20 cellular contexts compared by ENCODE assay signal in genomic region chr17:78101112-78101511, GRCh38. TPM values are rescaled to one million over a fixed set of nuclear protein-coding genes. Genes with fewer than 3 reads are reported as not detected.
A peak's percentile ranks its signal among the peaks of the same experiment; 100 is the strongest.
DNase-seq lines count a peak whose midpoint lies in the region; ATAC-seq, FAIRE-seq and TF ChIP-seq lines count a peak whose summit lies in the region.
"Had no signal": no experiment of that assay in that cellular context is flagged by ENCODE, and none has a peak within 500 bp of the region (broad histone marks: within the 10 kb centered on the region; RNA-seq: fewer than 3 reads in every experiment).

No MANE protein-coding gene starts in this region.

- H3F3A ChIP-seq in neural progenitor cell (ENCODE audit: low read depth) = no peaks in the 10 kb centered on the region

- H3K27ac Mint-ChIP-seq in stimulated activated naive CD8-positive, alpha-beta T cell treated with anti-CD3 and anti-CD28 coated beads, Interleukin-15, Interleukin-2, amounts not matched to agents 100 ng/mL and 50 ng/mL, for 24 hours = peak overlapping the region; percentile 36
- H3K27ac Mint-ChIP-seq in activated T-helper 17 cell treated with anti-CD3 and anti-CD28 coated beads, Interleukin-2, amount 50 U/mL, for 72 hours = peak overlapping the region; percentile 64
- H3K27ac Mint-ChIP-seq in neural progenitor cell = peak overlapping the region; percentile 54
- H3K27ac Mint-ChIP-seq: HFFc6 had no signal

- TF ChIP-seq CTCF in neural progenitor cell (IDR thresholded peaks at IDR 0.05) = no peak

- H3K27me3 ChIP-seq in neural progenitor cell = no peaks in the 10 kb centered on the region

- FAIRE-seq in urothelium cell line (lab: Jason Lieb, UNC) = no peak

- no peak for ATAC-seq in stimulated activated naive CD8-positive, alpha-beta T cell treated with anti-CD3 and anti-CD28 coated beads, Interleukin-15, Interleukin-2, amounts not matched to agents 100 U/mL and 50 U/mL, for 24 hours
- ATAC-seq in activated T-helper 17 cell treated with anti-CD3 and anti-CD28 coated beads, Interleukin-2, amount 50 U/mL, for 72 hours (replicated peaks) = no peak

- H3K79me2 ChIP-seq in neural progenitor cell (ENCODE audit: low read depth) = no peaks in the 10 kb centered on the region

- H3K27ac ChIP-seq in neural progenitor cell = no peak overlapping the region

- peaks cover 47% of the 10 kb centered on the region for H3K36me3 Mint-ChIP-seq in stimulated activated naive CD8-positive, alpha-beta T cell treated with anti-CD3 and anti-CD28 coated beads, Interleukin-15, Interleukin-2, amounts not matched to agents 100 ng/mL and 50 ng/mL, for 24 hours (ENCODE audit: low read depth)
- H3K36me3 Mint-ChIP-seq in activated T-helper 17 cell treated with anti-CD3 and anti-CD28 coated beads, Interleukin-2, amount 50 U/mL, for 72 hours (ENCODE audit: low read depth) = peaks cover 75% of the 10 kb centered on the region
- peaks cover 60% of the 10 kb centered on the region for H3K36me3 Mint-ChIP-seq in neural progenitor cell

- H3K9ac ChIP-seq in neural progenitor cell = no peak overlapping the region

- no peaks in the 10 kb centered on the region for H3K4me1 Mint-ChIP-seq in stimulated activated naive CD8-positive, alpha-beta T cell treated with anti-CD3 and anti-CD28 coated beads, Interleukin-15, Interleukin-2, amounts not matched to agents 100 ng/mL and 50 ng/mL, for 24 hours (ENCODE audit: low read depth)
- no peaks in the 10 kb centered on the region for H3K4me1 Mint-ChIP-seq in activated T-helper 17 cell treated with anti-CD3 and anti-CD28 coated beads, Interleukin-2, amount 50 U/mL, for 72 hours
- H3K4me1 Mint-ChIP-seq in neural progenitor cell = peaks cover 3% of the 10 kb centered on the region

- H3K9me3 ChIP-seq in neural progenitor cell (ENCODE audit: low read depth) = no peaks in the 10 kb centered on the region

- H3K4me2 ChIP-seq in neural progenitor cell = no peak overlapping the region

- H3K4me3 ChIP-seq in neural progenitor cell = no peak overlapping the region

- no peak for DNase-seq in stimulated activated naive CD8-positive, alpha-beta T cell treated with anti-CD3 and anti-CD28 coated beads, Interleukin-15, Interleukin-2, amounts not matched to agents 100 U/mL and 50 U/mL, for 24 hours
- DNase-seq in neural progenitor cell (ENCODE audit: low spot score) (no peak), urothelium cell line (ENCODE audit: low spot score) (no peak), dedifferentiated amniotic fluid mesenchymal stem cell (ENCODE audit: extremely low spot score) (no peak), NCI-H1694 (lab: John Stamatoyannopoulos, UW) (no peak)
- DNase-seq: C1 segment of cervical spinal cord, Caco-2, DMS153, GDM1, H7, HFFc6, NCI-H1105, NCI-H2081 treated with DMSO at 0.1 percent for 48 hours, NCI-H510A treated with DMSO at 0.1 percent for 48 hours, NCI-H774, SHP77 had no signal

- no peaks in the 10 kb centered on the region for H3K27me3 Mint-ChIP-seq in stimulated activated naive CD8-positive, alpha-beta T cell treated with anti-CD3 and anti-CD28 coated beads, Interleukin-15, Interleukin-2, amounts not matched to agents 100 ng/mL and 50 ng/mL, for 24 hours
- H3K27me3 Mint-ChIP-seq in activated T-helper 17 cell treated with anti-CD3 and anti-CD28 coated beads, Interleukin-2, amount 50 U/mL, for 72 hours = no peaks in the 10 kb centered on the region
- H3K27me3 Mint-ChIP-seq in neural progenitor cell (ENCODE audit: insufficient read depth, low read depth) = peaks cover 6% of the 10 kb centered on the region

- no peaks in the 10 kb centered on the region for H3K4me1 ChIP-seq in neural progenitor cell

- H3K4me3 Mint-ChIP-seq in stimulated activated naive CD8-positive, alpha-beta T cell treated with anti-CD3 and anti-CD28 coated beads, Interleukin-15, Interleukin-2, amounts not matched to agents 100 ng/mL and 50 ng/mL, for 24 hours = no peak overlapping the region
- H3K4me3 Mint-ChIP-seq in activated T-helper 17 cell treated with anti-CD3 and anti-CD28 coated beads, Interleukin-2, amount 50 U/mL, for 72 hours = no peak overlapping the region
- H3K4me3 Mint-ChIP-seq in neural progenitor cell = no peak overlapping the region
- H3K4me3 Mint-ChIP-seq: HFFc6 had no signal

- peaks cover 9% of the 10 kb centered on the region for H3K36me3 ChIP-seq in neural progenitor cell

- H3K9me3 Mint-ChIP-seq in stimulated activated naive CD8-positive, alpha-beta T cell treated with anti-CD3 and anti-CD28 coated beads, Interleukin-15, Interleukin-2, amounts not matched to agents 100 ng/mL and 50 ng/mL, for 24 hours = no peaks in the 10 kb centered on the region
- no peaks in the 10 kb centered on the region for H3K9me3 Mint-ChIP-seq in activated T-helper 17 cell treated with anti-CD3 and anti-CD28 coated beads, Interleukin-2, amount 50 U/mL, for 72 hours
- peaks cover 7% of the 10 kb centered on the region for H3K9me3 Mint-ChIP-seq in neural progenitor cell

- no peak overlapping the region for H2AFZ ChIP-seq in neural progenitor cell (replicated peaks)

- no peaks in the 10 kb centered on the region for H4K20me1 ChIP-seq in neural progenitor cell (ENCODE audit: low read depth)

RNA-seq across cellular contexts. Expression of gene TMC6, which starts 27.4 kb away (rescaled TPM):
- 100 to 1,000 TPM; 165 to 351 TPM for total RNA-seq in activated T-helper 17 cell treated with anti-CD3 and anti-CD28 coated beads, Interleukin-2, amount 50 U/mL, for 72 hours
- 6.9 and 16.8 TPM in 2 replicates for total RNA-seq in neural progenitor cell (ENCODE audit: low replicate concordance)

RNA-seq across cellular contexts. Expression of gene TMC8, which starts 29.5 kb away (rescaled TPM):
- total RNA-seq in activated T-helper 17 cell treated with anti-CD3 and anti-CD28 coated beads, Interleukin-2, amount 50 U/mL, for 72 hours = 100 to 1,000 TPM; 126 to 250 TPM
- total RNA-seq in neural progenitor cell (ENCODE audit: low replicate concordance) = 0.09 TPM in 1 of 2 replicates, not detected in the other
- total RNA-seq: Caco-2, Daoy, HFFc6 had no signal

RNA-seq across cellular contexts. Expression of gene C17orf99, which starts 45.1 kb away (rescaled TPM):
- total RNA-seq in activated T-helper 17 cell treated with anti-CD3 and anti-CD28 coated beads, Interleukin-2, amount 50 U/mL, for 72 hours = under 1 TPM; 0.67 to 0.82 TPM
- not detected in 2 replicates for total RNA-seq in neural progenitor cell (ENCODE audit: low replicate concordance)
- total RNA-seq: A673, Caco-2, Daoy, H7, HFFc6 had no signal

Comparison
In these comparisons a context has a peak if more than half of its experiments do, and no peak if none do; other contexts are left out.
1. RNA of gene TMC8, which starts 29.5 kb away (total RNA-seq): 126 to 250 TPM in activated T-helper 17 cell treated with anti-CD3 and anti-CD28 coated beads, Interleukin-2, amount 50 U/mL, for 72 hours; 0.09 TPM in neural progenitor cell; every median in the first group is over 100 times any median in the second.
2. Peak in every context shown above with its lines, with median percentiles within 50 percentile points of each other: H3K27ac Mint-ChIP-seq.